11 cellular contexts compared by ENCODE assay signal in the genomic region with DNA sequence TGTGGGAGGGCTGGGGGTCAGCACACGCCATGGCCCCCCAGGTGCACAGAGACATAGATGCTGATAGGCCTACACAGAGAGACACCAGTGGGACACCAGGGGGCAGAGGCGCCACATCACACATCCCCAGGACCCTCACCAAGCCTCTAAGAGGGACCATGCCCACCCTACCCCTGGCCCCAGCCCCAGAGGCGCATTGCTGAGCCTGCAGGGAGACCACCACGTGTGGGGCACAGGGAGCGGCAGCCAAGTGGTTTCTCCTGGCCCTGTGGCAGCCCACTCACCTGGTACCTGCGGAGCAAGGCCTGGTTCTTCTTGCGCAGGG. TPM values are rescaled to one million over a fixed set of nuclear protein-coding genes. Genes with fewer than 3 reads are reported as not detected.
DNase-seq lines count a peak whose midpoint lies in the region; ATAC-seq and TF ChIP-seq lines count a peak whose summit lies in the region.
"Had no signal": no experiment of that assay in that cellular context is flagged by ENCODE, and none has a peak within 500 bp of the region (broad histone marks: within the 10 kb centered on the region; RNA-seq: fewer than 3 reads in every experiment).

No MANE protein-coding gene starts in this region.

- H4K20me1 ChIP-seq in BLaER1 treated with 17β-estradiol and CSF1 and Interleukin-3, amounts not matched to agents 10 nM and 100 nM = no peaks in the 10 kb centered on the region

- H3K4me3 ChIP-seq in BLaER1 treated with 17β-estradiol and CSF1 and Interleukin-3, amounts not matched to agents 10 nM and 100 nM = peak overlapping the region in 6 of 10 experiments; percentile 32 to 64 (median 60); a peak in 12 of 20 replicates
- peak overlapping the region; percentile 72 for H3K4me3 ChIP-seq in SK-N-MC
- peak overlapping the region; percentile 53 for H3K4me3 ChIP-seq in fibroblast of pulmonary artery (replicated peaks; ENCODE audit: low read depth, low read length)
- peak overlapping the region; percentile 56 for H3K4me3 ChIP-seq in parathyroid adenoma (ENCODE audit: low read depth, low read length)

- H3K79me2 ChIP-seq in parathyroid adenoma = peaks cover 12% of the 10 kb centered on the region

- no peak for DNase-seq in SK-N-MC (ENCODE audit: low read depth, low spot score)
- no peak for DNase-seq in fibroblast of pulmonary artery (ENCODE audit: low read depth)
- no peak for DNase-seq in HT-29 (ENCODE audit: low spot score)
- DNase-seq: activated naive CD4-positive, alpha-beta T cell; DMS53; RPMI8226 had no signal

- H3K27me3 ChIP-seq in BLaER1 treated with 17β-estradiol and CSF1 and Interleukin-3, amounts not matched to agents 10 nM and 100 nM = no peaks in the 10 kb centered on the region
- H3K27me3 ChIP-seq in parathyroid adenoma (ENCODE audit: control insufficient read depth, insufficient read depth, low read length) = no peaks in the 10 kb centered on the region

- TF ChIP-seq CTCF in fibroblast of pulmonary artery (IDR thresholded peaks at IDR 0.05; ENCODE audit: low read length, missing control alignments) (peak; percentile 28), parathyroid adenoma (IDR thresholded peaks at IDR 0.05) (no peak)

- ATAC-seq in GM21619 (IDR thresholded peaks at IDR 0.05; ENCODE audit: unreplicated experiment) = no peak
- no peak for ATAC-seq in HG03565 (IDR thresholded peaks at IDR 0.05; ENCODE audit: unreplicated experiment)
- no peak for ATAC-seq in GM21786 (IDR thresholded peaks at IDR 0.05; ENCODE audit: unreplicated experiment)

- H3K4me2 ChIP-seq in BLaER1 treated with 17β-estradiol and CSF1 and Interleukin-3, amounts not matched to agents 10 nM and 100 nM = peak overlapping the region; percentile 82 to 98 (median 95)
- H3K4me2 ChIP-seq in parathyroid adenoma (ENCODE audit: low read length) = peak overlapping the region; percentile 76

- H3K9me3 ChIP-seq in BLaER1 treated with 17β-estradiol and CSF1 and Interleukin-3, amounts not matched to agents 10 nM and 100 nM (replicated peaks in 1 of 11) = no peaks in the 10 kb centered on the region
- H3K9me3 ChIP-seq in SK-N-MC (ENCODE audit: low read depth, low read length) (no peaks in the 10 kb centered on the region), parathyroid adenoma (ENCODE audit: control insufficient read depth, low read length) (no peaks in the 10 kb centered on the region)

- peaks cover 86 to 100% (median 97%) of the 10 kb centered on the region in 10 experiments for H3K4me1 ChIP-seq in BLaER1 treated with 17β-estradiol and CSF1 and Interleukin-3, amounts not matched to agents 10 nM and 100 nM
- peaks cover 23% of the 10 kb centered on the region for H3K4me1 ChIP-seq in parathyroid adenoma

- H3K27ac ChIP-seq in BLaER1 treated with 17β-estradiol and CSF1 and Interleukin-3, amounts not matched to agents 10 nM and 100 nM = peak overlapping the region in 10 of 11 experiments; percentile 64 to 92 (median 77); a peak in 18 of 22 replicates
- H3K27ac ChIP-seq in SK-N-MC (peak overlapping the region; percentile 95), parathyroid adenoma (peak overlapping the region; percentile 92)

- H3K9ac ChIP-seq in BLaER1 treated with 17β-estradiol and CSF1 and Interleukin-3, amounts not matched to agents 10 nM and 100 nM = peak overlapping the region; percentile 61 to 89 (median 76); a peak in 21 of 22 replicates
- H3K9ac ChIP-seq in SK-N-MC (ENCODE audit: insufficient read length) (peak overlapping the region; percentile 81), parathyroid adenoma (no peak overlapping the region)

- peak overlapping the region; percentile 23 for H2AFZ ChIP-seq in parathyroid adenoma

- H3K36me3 ChIP-seq in BLaER1 treated with 17β-estradiol and CSF1 and Interleukin-3, amounts not matched to agents 10 nM and 100 nM = peaks cover 0 to 18% (median 0%) of the 10 kb centered on the region in 11 experiments; a peak in 1 of 22 replicates
- H3K36me3 ChIP-seq in SK-N-MC (ENCODE audit: insufficient read depth, low read length) = no peaks in the 10 kb centered on the region
- H3K36me3 ChIP-seq in parathyroid adenoma (ENCODE audit: control insufficient read depth, insufficient read depth, low read length) = no peaks in the 10 kb centered on the region

RNA-seq across cellular contexts. Expression of a gene that starts 1.2 kb away (rescaled TPM):
- total RNA-seq in HT-29 (2014; rRNA removed; shearing (Covaris generic)) = 15.3 and 16.4 TPM in 2 replicates

RNA-seq across cellular contexts. Expression of a gene that starts 11.2 kb away (rescaled TPM):
- total RNA-seq in HT-29 (2014; rRNA removed; shearing (Covaris generic)) = 72.8 and 94.3 TPM in 2 replicates

RNA-seq across cellular contexts. Expression of a gene that starts 16.1 kb away (rescaled TPM):
- 7.9 and 10.2 TPM in 2 replicates for total RNA-seq in HT-29 (2014; rRNA removed; shearing (Covaris generic))

RNA-seq across cellular contexts. Expression of a gene that starts 18.4 kb away (rescaled TPM):
- 0.81 and 1.3 TPM in 2 replicates for total RNA-seq in HT-29 (2014; rRNA removed; shearing (Covaris generic))

RNA-seq across cellular contexts. Expression of a gene that starts 31.8 kb away (rescaled TPM):
- total RNA-seq in HT-29 (2014; rRNA removed; shearing (Covaris generic)) = 0.38 and 0.91 TPM in 2 replicates
